ENCODE assay signal across 14 cellular contexts in genomic region chr2:113185643-113186315, GRCh38. TPM values are rescaled to one million over a fixed set of nuclear protein-coding genes. Genes with fewer than 3 reads are reported as not detected.
DNase-seq lines count a peak whose midpoint lies in the region; ATAC-seq and TF ChIP-seq lines count a peak whose summit lies in the region.
"Had no signal": no experiment of that assay in that cellular context is flagged by ENCODE, and none has a peak within 500 bp of the region (broad histone marks: within the 10 kb centered on the region; RNA-seq: fewer than 3 reads in every experiment).

No MANE protein-coding gene starts in this region.

- CTCF ChIA-PET in T-cell (lab: Charles Lee): no interaction called here

- no peaks in the 10 kb centered on the region for H3K9me3 ChIP-seq in parathyroid adenoma (ENCODE audit: control insufficient read depth, low read length)

- intact Hi-C loops in head of caudate nucleus (cut with DNase I): no loop called here

- no peak overlapping the region for H3K4me3 ChIP-seq in parathyroid adenoma (ENCODE audit: low read depth, low read length)

- H3K79me2 ChIP-seq in parathyroid adenoma: no peaks in the 10 kb centered on the region

- no peak for TF ChIP-seq CTCF in parathyroid adenoma (IDR thresholded peaks at IDR 0.05)

- no peaks in the 10 kb centered on the region for H3K27me3 ChIP-seq in parathyroid adenoma (ENCODE audit: control insufficient read depth, insufficient read depth, low read length)

- H3K4me3 Mint-ChIP-seq in T-helper 1 cell treated with Interleukin-12 subunit alpha and Interleukin-12 subunit beta and Interleukin-4 antibody, amounts not matched to agents 30 μg/mL and 1 μg/mL, for 36 hours: no peak overlapping the region
- H3K4me3 Mint-ChIP-seq in T-cell: peak overlapping the region in 1 of 3 donors; percentile 30

- no peak overlapping the region for H3K9ac ChIP-seq in parathyroid adenoma

- DNase-seq in T-helper 1 cell (no peak), T-cell (no peak), head of caudate nucleus (peak in 36 of 42 donors; percentile 10 to 75 (median 50)), NCI-H2081 (lab: John Stamatoyannopoulos, UW) (no peak)
- DNase-seq: DMS 273 treated with DMSO at 0.1 percent for 48 hours, H7, islet precursor cell, KG1 had no signal

- H3K27me3 Mint-ChIP-seq in T-helper 1 cell treated with Interleukin-12 subunit alpha and Interleukin-12 subunit beta and Interleukin-4 antibody, amounts not matched to agents 30 μg/mL and 1 μg/mL, for 36 hours (ENCODE audit: low read depth): no peaks in the 10 kb centered on the region
- H3K27me3 Mint-ChIP-seq in T-cell: no peaks in the 10 kb centered on the region
- H3K27me3 Mint-ChIP-seq: progenitor cell of endocrine pancreas had no signal

- peaks cover 47% of the 10 kb centered on the region for H3K36me3 Mint-ChIP-seq in T-helper 1 cell treated with Interleukin-12 subunit alpha and Interleukin-12 subunit beta and Interleukin-4 antibody, amounts not matched to agents 30 μg/mL and 1 μg/mL, for 36 hours (ENCODE audit: low read depth)
- peaks cover 42% of the 10 kb centered on the region for H3K36me3 Mint-ChIP-seq in T-cell

- ATAC-seq in T-cell (replicated peaks in 1 of 4) (no peak), HG02870 (IDR thresholded peaks at IDR 0.05; ENCODE audit: unreplicated experiment) (no peak), HG03045 (IDR thresholded peaks at IDR 0.05; ENCODE audit: unreplicated experiment) (no peak)

- peak overlapping the region; percentile 43 for H3K4me2 ChIP-seq in parathyroid adenoma (ENCODE audit: low read length)

- H3K4me1 ChIP-seq in parathyroid adenoma: peaks cover 15% of the 10 kb centered on the region

- peak overlapping the region; percentile 61 for H3K27ac ChIP-seq in parathyroid adenoma
- H3K27ac ChIP-seq: 22Rv1 had no signal

- POLR2A ChIA-PET in T-cell (lab: Charles Lee): no interaction called here

- peak overlapping the region; percentile 33 for H3K27ac Mint-ChIP-seq in T-helper 1 cell treated with Interleukin-12 subunit alpha and Interleukin-12 subunit beta and Interleukin-4 antibody, amounts not matched to agents 30 μg/mL and 1 μg/mL, for 36 hours
- H3K27ac Mint-ChIP-seq in T-cell: peak overlapping the region; percentile 90 to 96
- H3K27ac Mint-ChIP-seq: progenitor cell of endocrine pancreas had no signal

- peaks cover 60% of the 10 kb centered on the region for H3K4me1 Mint-ChIP-seq in T-helper 1 cell treated with Interleukin-12 subunit alpha and Interleukin-12 subunit beta and Interleukin-4 antibody, amounts not matched to agents 30 μg/mL and 1 μg/mL, for 36 hours (ENCODE audit: low read depth)
- H3K4me1 Mint-ChIP-seq in T-cell: peaks cover 85 to 90% (median 89%) of the 10 kb centered on the region in 3 donors

- H3K36me3 ChIP-seq in parathyroid adenoma (ENCODE audit: control insufficient read depth, insufficient read depth, low read length): no peaks in the 10 kb centered on the region

- no peaks in the 10 kb centered on the region for H3K9me3 Mint-ChIP-seq in T-helper 1 cell treated with Interleukin-12 subunit alpha and Interleukin-12 subunit beta and Interleukin-4 antibody, amounts not matched to agents 30 μg/mL and 1 μg/mL, for 36 hours
- H3K9me3 Mint-ChIP-seq in T-cell: no peaks in the 10 kb centered on the region

- H2AFZ ChIP-seq in parathyroid adenoma: peak overlapping the region; percentile 73

RNA-seq across cellular contexts. Expression of gene PSD4, which starts 12.0 kb away (rescaled TPM):
- 100 to 1,000 TPM; 145 to 217 (median 150) TPM for total RNA-seq in T-cell

RNA-seq across cellular contexts. Expression of gene IL1RN, which starts 58.4 kb away (rescaled TPM):
- not detected for total RNA-seq in T-cell
- total RNA-seq: H7, progenitor cell of endocrine pancreas had no signal

Comparison
In these comparisons a context has a peak if more than half of its experiments do, and no peak if none do; other contexts are left out.
1. DNase-seq: peak in head of caudate nucleus (36 of 42); none in T-helper 1 cell (0 of 5), T-cell (0 of 34) and NCI-H2081 (0 of 2).